2 cellular contexts compared by ENCODE assay signal in genomic region chr10:113283189-113283588, GRCh38.
TF ChIP-seq lines count a peak whose summit lies in the region.

No MANE protein-coding gene starts in this region.

TF ChIP-seq in SK-N-SH treated with all-trans-retinoic acid at 6 μM for 48 hours, 23 proteins besides CTCF, POLR2A, EP300 and RAD21 (continued from another document):
- TF ChIP-seq, protein P1, sequence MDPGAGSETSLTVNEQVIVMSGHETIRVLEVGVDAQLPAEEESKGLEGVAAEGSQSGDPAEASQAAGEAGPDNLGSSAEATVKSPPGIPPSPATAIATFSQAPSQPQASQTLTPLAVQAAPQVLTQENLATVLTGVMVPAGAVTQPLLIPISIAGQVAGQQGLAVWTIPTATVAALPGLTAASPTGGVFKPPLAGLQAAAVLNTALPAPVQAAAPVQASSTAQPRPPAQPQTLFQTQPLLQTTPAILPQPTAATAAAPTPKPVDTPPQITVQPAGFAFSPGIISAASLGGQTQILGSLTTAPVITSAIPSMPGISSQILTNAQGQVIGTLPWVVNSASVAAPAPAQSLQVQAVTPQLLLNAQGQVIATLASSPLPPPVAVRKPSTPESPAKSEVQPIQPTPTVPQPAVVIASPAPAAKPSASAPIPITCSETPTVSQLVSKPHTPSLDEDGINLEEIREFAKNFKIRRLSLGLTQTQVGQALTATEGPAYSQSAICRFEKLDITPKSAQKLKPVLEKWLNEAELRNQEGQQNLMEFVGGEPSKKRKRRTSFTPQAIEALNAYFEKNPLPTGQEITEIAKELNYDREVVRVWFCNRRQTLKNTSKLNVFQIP (CRISPR knock-in tag; IDR thresholded peaks at IDR 0.05; ENCODE audit: borderline replicate concordance, low read depth): no peak
- TF ChIP-seq CSDC2 (CRISPR knock-in tag; IDR thresholded peaks at IDR 0.05): no peak
- TF ChIP-seq ZFP30 (CRISPR knock-in tag; IDR thresholded peaks at IDR 0.05): no peak
- TF ChIP-seq ZNF8 (CRISPR knock-in tag; IDR thresholded peaks at IDR 0.05): no peak
- no peak for TF ChIP-seq ESRRG (CRISPR knock-in tag; IDR thresholded peaks at IDR 0.05)

TF ChIP-seq in SK-N-SH, 30 proteins besides CTCF, POLR2A, EP300 and RAD21 (continued from another document):
- TF ChIP-seq, protein P2, sequence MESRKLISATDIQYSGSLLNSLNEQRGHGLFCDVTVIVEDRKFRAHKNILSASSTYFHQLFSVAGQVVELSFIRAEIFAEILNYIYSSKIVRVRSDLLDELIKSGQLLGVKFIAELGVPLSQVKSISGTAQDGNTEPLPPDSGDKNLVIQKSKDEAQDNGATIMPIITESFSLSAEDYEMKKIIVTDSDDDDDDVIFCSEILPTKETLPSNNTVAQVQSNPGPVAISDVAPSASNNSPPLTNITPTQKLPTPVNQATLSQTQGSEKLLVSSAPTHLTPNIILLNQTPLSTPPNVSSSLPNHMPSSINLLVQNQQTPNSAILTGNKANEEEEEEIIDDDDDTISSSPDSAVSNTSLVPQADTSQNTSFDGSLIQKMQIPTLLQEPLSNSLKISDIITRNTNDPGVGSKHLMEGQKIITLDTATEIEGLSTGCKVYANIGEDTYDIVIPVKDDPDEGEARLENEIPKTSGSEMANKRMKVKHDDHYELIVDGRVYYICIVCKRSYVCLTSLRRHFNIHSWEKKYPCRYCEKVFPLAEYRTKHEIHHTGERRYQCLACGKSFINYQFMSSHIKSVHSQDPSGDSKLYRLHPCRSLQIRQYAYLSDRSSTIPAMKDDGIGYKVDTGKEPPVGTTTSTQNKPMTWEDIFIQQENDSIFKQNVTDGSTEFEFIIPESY (IDR thresholded peaks at IDR 0.05; ENCODE audit: borderline replicate concordance, low read depth): no peak
